ENCODE assay signal across 8 cellular contexts in genomic region chr2:74472086-74472944, GRCh38. TPM values are rescaled to one million over a fixed set of nuclear protein-coding genes. Genes with fewer than 3 reads are reported as not detected.
DNase-seq lines count a peak whose midpoint lies in the region; ATAC-seq and TF ChIP-seq lines count a peak whose summit lies in the region.

MRPL53 (minus strand) TSS chr2:74472680; CDS start chr2:74472660, 20 bp downstream.

- TF ChIP-seq CTCF in AG09319 (IDR thresholded peaks at IDR 0.05; ENCODE audit: low read depth, low read length) = no peak

- DNase-seq in AG09319 (ENCODE audit: extremely low read depth, low read depth) (peak; percentile 75), NCI-H510A (lab: John Stamatoyannopoulos, UW) (peak; percentile 93), cerebellum (ENCODE audit: low spot score) (peak; percentile 95), kidney glomerular epithelial cell (lab: John Stamatoyannopoulos, UW) (peak; percentile 84)
- peak; percentile 96 for DNase-seq in activated CD4-positive, alpha-beta T cell treated with anti-CD3 and anti-CD28 coated beads for 24 hours (ENCODE audit: low read depth in 2 of 2)
- DNase-seq in stimulated activated CD4-positive, alpha-beta T cell treated with anti-CD3 and anti-CD28 coated beads, Interleukin-15, amount 100 ng/mL, for 48 hours (ENCODE audit: low read depth in 2 of 2) = peak; percentile 91

- ATAC-seq in GM19023 (IDR thresholded peaks at IDR 0.05; ENCODE audit: unreplicated experiment) (peak; percentile 89), HG03196 (IDR thresholded peaks at IDR 0.05; ENCODE audit: unreplicated experiment) (peak; percentile 85)

RNA-seq across cellular contexts. Expression of gene MRPL53, which starts in this region (rescaled TPM):
- total RNA-seq in cerebellum = 12.3 TPM

Comparison
In these comparisons a context has a peak if more than half of its experiments do, and no peak if none do; other contexts are left out.
1. Peak in every context shown above with its lines: DNase-seq and ATAC-seq.